ENCODE assay signal across 20 cellular contexts in genomic region chr12:39081910-39082309, GRCh38.
DNase-seq lines count a peak whose midpoint lies in the region; ATAC-seq and TF ChIP-seq lines count a peak whose summit lies in the region.
"Had no signal": no experiment of that assay in that cellular context is flagged by ENCODE, and none has a peak within 500 bp of the region (broad histone marks: within the 10 kb centered on the region; RNA-seq: fewer than 3 reads in every experiment).

No MANE protein-coding gene starts in this region.

- H3K36me3 ChIP-seq in GM23338 (ENCODE audit: insufficient read depth) = no peaks in the 10 kb centered on the region
- H3K36me3 ChIP-seq in mesendoderm (ENCODE audit: control insufficient read depth, insufficient read depth, low read length) = no peaks in the 10 kb centered on the region
- H3K36me3 ChIP-seq: BLaER1 treated with 17β-estradiol and CSF1 and Interleukin-3, amounts not matched to agents 10 nM and 100 nM had no signal

- H3F3A ChIP-seq in GM23338 (replicated peaks; ENCODE audit: low read depth) = no peaks in the 10 kb centered on the region

- DNase-seq in GM23338 (ENCODE audit: low spot score) (no peak), NCI-H774 (lab: John Stamatoyannopoulos, UW) (peak; percentile 12), mesendoderm (peak; percentile 47), middle frontal gyrus (ENCODE audit: extremely low spot score, low spot score) (no peak), foreskin melanocyte (no peak), NCI-H1436 (lab: John Stamatoyannopoulos, UW) (no peak)
- DNase-seq: Calu3; CD8-positive, alpha-beta T cell; DMS79 treated with DMSO at 0.1 percent for 48 hours; GF-D8; GM23248; H7; HFFc6; KBM-7 had no signal

- no peaks in the 10 kb centered on the region for H3K27me3 Mint-ChIP-seq in GM23338 (ENCODE audit: insufficient read depth, low read depth, poor library complexity)
- H3K27me3 Mint-ChIP-seq: B cell, IgD-negative memory B cell had no signal

- TF ChIP-seq CTCF in GM23338 (conservative IDR thresholded peaks at IDR 0.05; ENCODE audit: low read depth in 2 of 2) = no peak

- no peaks in the 10 kb centered on the region for H3K9me2 ChIP-seq in GM23338 (ENCODE audit: insufficient read depth)

- H3K4me1 ChIP-seq in GM23338 (ENCODE audit: insufficient read depth) (no peaks in the 10 kb centered on the region), mesendoderm (ENCODE audit: control insufficient read depth, low read depth, low read length) (no peaks in the 10 kb centered on the region)
- H3K4me1 ChIP-seq: BLaER1 treated with 17β-estradiol and CSF1 and Interleukin-3, amounts not matched to agents 10 nM and 100 nM had no signal

- H3K4me3 Mint-ChIP-seq in GM23338 = no peak overlapping the region
- H3K4me3 Mint-ChIP-seq: B cell; CD8-positive, alpha-beta T cell; HFFc6; IgD-negative memory B cell had no signal

- H3K79me2 ChIP-seq in GM23338 (replicated peaks; ENCODE audit: insufficient read depth) (no peaks in the 10 kb centered on the region), mesendoderm (ENCODE audit: control insufficient read depth, insufficient read depth, low read length) (no peaks in the 10 kb centered on the region)

- H3K18ac ChIP-seq in mesendoderm (ENCODE audit: low read length) = no peak overlapping the region

- ATAC-seq in GM18520 (IDR thresholded peaks at IDR 0.05; ENCODE audit: unreplicated experiment) = peak; percentile 70
- ATAC-seq in GM23338 = no peak
- ATAC-seq: CD8-positive, alpha-beta T cell; HCT116; HepG2 had no signal

- H3K27me3 ChIP-seq in GM23338 (ENCODE audit: insufficient read depth) (no peaks in the 10 kb centered on the region), mesendoderm (ENCODE audit: insufficient read depth, low read length, poor library complexity) (no peaks in the 10 kb centered on the region)
- H3K27me3 ChIP-seq: BLaER1 treated with 17β-estradiol and CSF1 and Interleukin-3, amounts not matched to agents 10 nM and 100 nM had no signal

- H3K36me3 Mint-ChIP-seq in GM23338 (ENCODE audit: low read depth) = no peaks in the 10 kb centered on the region
- H3K36me3 Mint-ChIP-seq: CD8-positive, alpha-beta T cell; IgD-negative memory B cell had no signal

- no peak overlapping the region for H2AK5ac ChIP-seq in mesendoderm (ENCODE audit: low read length)

- H3K23ac ChIP-seq in mesendoderm (ENCODE audit: low read length) = no peak overlapping the region

- H3K4me1 Mint-ChIP-seq in GM23338 = no peaks in the 10 kb centered on the region
- H3K4me1 Mint-ChIP-seq: B cell, IgD-negative memory B cell had no signal

- H4K5ac ChIP-seq in mesendoderm (ENCODE audit: low read length) = no peak overlapping the region

- WGBS in mesendoderm (ENCODE audit: extremely low coverage, insufficient coverage, low lambda C conversion rate) = no CpG with 5 or more reads among the region's 1 CpG

- no peaks in the 10 kb centered on the region for H4K20me1 ChIP-seq in GM23338 (replicated peaks; ENCODE audit: insufficient read depth)
- H4K20me1 ChIP-seq: BLaER1 treated with 17β-estradiol and CSF1 and Interleukin-3, amounts not matched to agents 10 nM and 100 nM had no signal

- H3K56ac ChIP-seq in mesendoderm (ENCODE audit: low read length) = no peak overlapping the region

- no peak overlapping the region for H3K27ac Mint-ChIP-seq in GM23338
- H3K27ac Mint-ChIP-seq: B cell; CD8-positive, alpha-beta T cell; HFFc6; IgD-negative memory B cell had no signal

- H4K8ac ChIP-seq in mesendoderm (ENCODE audit: low read depth, low read length) = no peak overlapping the region

- no peaks in the 10 kb centered on the region for H3K79me1 ChIP-seq in mesendoderm (ENCODE audit: low read length)

- no peak overlapping the region for H2BK5ac ChIP-seq in mesendoderm (ENCODE audit: low read length)

- H3K9ac ChIP-seq in mesendoderm (ENCODE audit: low read length) = no peak overlapping the region
- H3K9ac ChIP-seq: BLaER1 treated with 17β-estradiol and CSF1 and Interleukin-3, amounts not matched to agents 10 nM and 100 nM; GM23248 had no signal

- H2BK15ac ChIP-seq in mesendoderm (replicated peaks; ENCODE audit: low read depth) = no peak overlapping the region

- H3K27ac ChIP-seq in GM23338 (ENCODE audit: low read depth) (no peak overlapping the region), mesendoderm (ENCODE audit: low read depth, low read length) (no peak overlapping the region)
- H3K27ac ChIP-seq: BLaER1 treated with 17β-estradiol and CSF1 and Interleukin-3, amounts not matched to agents 10 nM and 100 nM; GM23248 had no signal

- H3K4me3 ChIP-seq in GM23338 = no peak overlapping the region
- no peak overlapping the region for H3K4me3 ChIP-seq in mesendoderm (ENCODE audit: low read length)
- H3K4me3 ChIP-seq: BLaER1 treated with 17β-estradiol and CSF1 and Interleukin-3, amounts not matched to agents 10 nM and 100 nM; GM23248 had no signal

- H2BK120ac ChIP-seq in mesendoderm (ENCODE audit: low read depth, low read length) = no peak overlapping the region

- H3K9me3 Mint-ChIP-seq in GM23338 = no peaks in the 10 kb centered on the region
- H3K9me3 Mint-ChIP-seq: CD8-positive, alpha-beta T cell had no signal

- H3K4ac ChIP-seq in mesendoderm (ENCODE audit: low read depth, low read length) = no peak overlapping the region

- H2AFZ ChIP-seq in GM23338 = peak overlapping the region; percentile 63; the same call in 1 of the 2 replicates
- H2AFZ ChIP-seq: GM23248 had no signal

- no peak overlapping the region for H3K4me2 ChIP-seq in GM23338
- H3K4me2 ChIP-seq in mesendoderm (ENCODE audit: low read length) = no peak overlapping the region
- H3K4me2 ChIP-seq: BLaER1 treated with 17β-estradiol and CSF1 and Interleukin-3, amounts not matched to agents 10 nM and 100 nM had no signal

TF ChIP-seq in GM23338, 12 proteins besides CTCF, POLR2A, EP300 and RAD21 (continues in another document):
- no peak for TF ChIP-seq POLR2AphosphoS5 (IDR thresholded peaks at IDR 0.05; ENCODE audit: low read depth)
- no peak for TF ChIP-seq STAT1 (IDR thresholded peaks at IDR 0.05; ENCODE audit: unreplicated experiment)
- TF ChIP-seq EZH2phosphoT487 (IDR thresholded peaks at IDR 0.05; ENCODE audit: unreplicated experiment) = no peak
- TF ChIP-seq ZNF331 (CRISPR knock-in tag; IDR thresholded peaks at IDR 0.05; ENCODE audit: low read depth) = no peak
- TF ChIP-seq CREB1 (CRISPR knock-in tag; IDR thresholded peaks at IDR 0.05; ENCODE audit: low read depth) = no peak
- no peak for TF ChIP-seq ETS1 (IDR thresholded peaks at IDR 0.05)
- TF ChIP-seq NANOG (IDR thresholded peaks at IDR 0.05; ENCODE audit: borderline replicate concordance) = no peak

Comparison
In these comparisons a context has a peak if more than half of its experiments do, and no peak if none do; other contexts are left out.
1. DNase-seq: peak in NCI-H774 (single experiment) and mesendoderm (single experiment); none in GM23338 (single experiment), middle frontal gyrus (single experiment), foreskin melanocyte (single experiment) and NCI-H1436 (single experiment).